Comparison of ENCODE assay signal across 20 cellular contexts in the genomic region with DNA sequence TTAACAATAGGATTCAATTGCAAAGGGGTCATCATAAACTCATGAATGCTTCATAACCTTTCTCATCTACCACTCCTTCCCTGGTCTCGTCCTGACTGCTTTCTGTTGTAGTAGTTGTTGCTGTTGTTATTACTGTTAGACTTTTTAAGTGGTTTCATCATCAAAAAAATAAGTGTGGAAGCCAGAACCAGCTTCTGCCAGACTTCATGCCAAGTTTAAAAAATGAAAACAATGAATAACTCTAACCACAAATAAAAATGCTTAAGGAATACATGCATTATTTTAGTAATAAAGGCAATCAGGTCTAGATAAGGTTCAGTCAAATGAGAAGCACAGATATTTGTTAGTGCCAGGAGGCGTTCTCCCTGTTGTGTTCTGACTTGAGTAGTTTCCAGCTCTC.
DNase-seq lines count a peak whose midpoint lies in the region; FAIRE-seq and TF ChIP-seq lines count a peak whose summit lies in the region.
"Had no signal": no experiment of that assay in that cellular context is flagged by ENCODE, and none has a peak within 500 bp of the region (broad histone marks: within the 10 kb centered on the region; RNA-seq: fewer than 3 reads in every experiment).

No MANE protein-coding gene starts in this region.

- no peaks in the 10 kb centered on the region for H3K27me3 Mint-ChIP-seq in activated CD4-positive, alpha-beta T cell treated with anti-CD3 and anti-CD28 coated beads, Interleukin-2, amount 10 ng/mL, durations not matched to agents 24 days and 14 days

- no peaks in the 10 kb centered on the region for H3K9me3 Mint-ChIP-seq in activated CD4-positive, alpha-beta T cell treated with anti-CD3 and anti-CD28 coated beads, Interleukin-2, amount 10 ng/mL, durations not matched to agents 24 days and 14 days
- H3K9me3 Mint-ChIP-seq: HFFc6 had no signal

- intact Hi-C loops in activated CD4-positive, alpha-beta T cell treated with anti-CD3 and anti-CD28 coated beads, Interleukin-2, amount 10 ng/mL, durations not matched to agents 24 days and 14 days (cut with micrococcal nuclease), result no loop called here

- H3K4me3 ChIP-seq in bronchial epithelial cell (ENCODE audit: low read depth, low read length) (no peak overlapping the region), retinal pigment epithelial cell (ENCODE audit: low read length) (no peak overlapping the region)
- H3K4me3 ChIP-seq: MG63 had no signal

- H3K4me3 Mint-ChIP-seq in activated CD4-positive, alpha-beta T cell treated with anti-CD3 and anti-CD28 coated beads, Interleukin-2, amount 10 ng/mL, durations not matched to agents 24 days and 14 days, result no peak overlapping the region
- H3K4me3 Mint-ChIP-seq: CD14-positive monocyte, HFFc6 had no signal

- no peaks in the 10 kb centered on the region for H3K36me3 ChIP-seq in bronchial epithelial cell (ENCODE audit: control insufficient read depth, insufficient read depth, low read length)
- H3K36me3 ChIP-seq: MG63 had no signal

- H3K4me1 Mint-ChIP-seq in activated CD4-positive, alpha-beta T cell treated with anti-CD3 and anti-CD28 coated beads, Interleukin-2, amount 10 ng/mL, durations not matched to agents 24 days and 14 days, result no peaks in the 10 kb centered on the region
- H3K4me1 Mint-ChIP-seq: CD14-positive monocyte had no signal

- TF ChIP-seq CTCF in bronchial epithelial cell (IDR thresholded peaks at IDR 0.05; ENCODE audit: insufficient read depth, low read length, severe bottlenecking), result no peak
- no peak for TF ChIP-seq CTCF in retinal pigment epithelial cell (conservative IDR thresholded peaks at IDR 0.05; ENCODE audit: low read depth, low read length)

- peak; percentile 42 for DNase-seq in amniotic epithelial cell (ENCODE audit: low read depth)
- DNase-seq in bronchial epithelial cell (ENCODE audit: low read depth), result peak; percentile 40
- DNase-seq in fibroblast of the conjunctiva (ENCODE audit: low read depth), result peak; percentile 6
- peak; percentile 59 for DNase-seq in retinal pigment epithelial cell (ENCODE audit: low read depth)
- DNase-seq in activated CD4-positive, alpha-beta T cell treated with anti-CD3 and anti-CD28 coated beads, Interleukin-2, amount 50 U/mL, for 48 hours, result no peak
- DNase-seq in activated CD4-positive, alpha-beta T cell treated with anti-CD3 and anti-CD28 coated beads, Interleukin-2, amount 10 ng/mL, durations not matched to agents 24 days and 14 days, result no peak
- no peak for DNase-seq in GM19240 (ENCODE audit: insufficient read length, low spot score)
- DNase-seq: ACHN, AML-193, DMS53, HFFc6, KG1, MG63, NCI-H1092 treated with DMSO at 0.1 percent for 48 hours, NCI-H2107, NCI-H446 treated with DMSO at 0.1 percent for 48 hours, NCI-H774, PC-3 had no signal

- no peaks in the 10 kb centered on the region for H3K36me3 Mint-ChIP-seq in activated CD4-positive, alpha-beta T cell treated with anti-CD3 and anti-CD28 coated beads, Interleukin-2, amount 10 ng/mL, durations not matched to agents 24 days and 14 days (ENCODE audit: low read depth)
- H3K36me3 Mint-ChIP-seq: CD14-positive monocyte had no signal

- H3K27me3 ChIP-seq in bronchial epithelial cell (ENCODE audit: control insufficient read depth, insufficient read depth, low read length), result no peaks in the 10 kb centered on the region
- H3K27me3 ChIP-seq: MG63 had no signal

- no peak overlapping the region for H3K27ac Mint-ChIP-seq in activated CD4-positive, alpha-beta T cell treated with anti-CD3 and anti-CD28 coated beads, Interleukin-2, amount 10 ng/mL, durations not matched to agents 24 days and 14 days
- H3K27ac Mint-ChIP-seq: CD14-positive monocyte, HFFc6 had no signal

- no peak for FAIRE-seq in bronchial epithelial cell (lab: Jason Lieb, UNC)
- FAIRE-seq: HepG2 had no signal

Comparison
In these comparisons a context has a peak if more than half of its experiments do, and no peak if none do; other contexts are left out.
1. DNase-seq: peak in amniotic epithelial cell (single experiment), bronchial epithelial cell (single experiment), fibroblast of the conjunctiva (single experiment) and retinal pigment epithelial cell (single experiment); none in activated CD4-positive, alpha-beta T cell treated with anti-CD3 and anti-CD28 coated beads, Interleukin-2, amount 50 U/mL, for 48 hours (0 of 2), activated CD4-positive, alpha-beta T cell treated with anti-CD3 and anti-CD28 coated beads, Interleukin-2, amount 10 ng/mL, durations not matched to agents 24 days and 14 days (single experiment) and GM19240 (single experiment).